8 cellular contexts compared by ENCODE assay signal in genomic region chr2:113979172-113980128, GRCh38.
DNase-seq lines count a peak whose midpoint lies in the region; ATAC-seq, FAIRE-seq and TF ChIP-seq lines count a peak whose summit lies in the region.

No MANE protein-coding gene starts in this region.

- H3K27me3 Mint-ChIP-seq in CD4-positive, alpha-beta memory T cell = no peaks in the 10 kb centered on the region
- no peaks in the 10 kb centered on the region for H3K27me3 Mint-ChIP-seq in T-helper 2 cell treated with Interferon-gamma antibody and Interleukin-4, amounts not matched to agents 5 μg/mL and 100 μg/mL, for 36 hours (ENCODE audit: low read depth)

- H3K4me3 Mint-ChIP-seq in CD4-positive, alpha-beta memory T cell = peak overlapping the region in 2 of 8 donors; percentile 11 to 30
- H3K4me3 Mint-ChIP-seq in T-helper 2 cell treated with Interferon-gamma antibody and Interleukin-4, amounts not matched to agents 5 μg/mL and 100 μg/mL, for 36 hours = no peak overlapping the region

- peak; percentile 45 for TF ChIP-seq CTCF in bronchial epithelial cell (IDR thresholded peaks at IDR 0.05; ENCODE audit: insufficient read depth, low read length, severe bottlenecking)
- peak; percentile 45 for TF ChIP-seq CTCF in parathyroid adenoma (IDR thresholded peaks at IDR 0.05)

- no peaks in the 10 kb centered on the region for H3K36me3 ChIP-seq in CD4-positive, alpha-beta memory T cell (ENCODE audit: insufficient read depth, low read length)
- H3K36me3 ChIP-seq in bronchial epithelial cell (ENCODE audit: control insufficient read depth, insufficient read depth, low read length) = peaks cover 1% of the 10 kb centered on the region
- no peaks in the 10 kb centered on the region for H3K36me3 ChIP-seq in parathyroid adenoma (ENCODE audit: control insufficient read depth, insufficient read depth, low read length)

- ATAC-seq in GM21825 (IDR thresholded peaks at IDR 0.05; ENCODE audit: unreplicated experiment) = no peak
- ATAC-seq in GM21447 (IDR thresholded peaks at IDR 0.05; ENCODE audit: unreplicated experiment) = no peak
- no peak for ATAC-seq in HG03025 (IDR thresholded peaks at IDR 0.05; ENCODE audit: low FRiP score, unreplicated experiment)

- H3K27me3 ChIP-seq in CD4-positive, alpha-beta memory T cell (ENCODE audit: insufficient read depth, low read length) = no peaks in the 10 kb centered on the region
- H3K27me3 ChIP-seq in bronchial epithelial cell (ENCODE audit: control insufficient read depth, insufficient read depth, low read length) (no peaks in the 10 kb centered on the region), parathyroid adenoma (ENCODE audit: control insufficient read depth, insufficient read depth, low read length) (no peaks in the 10 kb centered on the region)

- peak overlapping the region in 5 of 7 donors; percentile 23 to 88 (median 64) for H3K27ac Mint-ChIP-seq in CD4-positive, alpha-beta memory T cell
- no peak overlapping the region for H3K27ac Mint-ChIP-seq in T-helper 2 cell treated with Interferon-gamma antibody and Interleukin-4, amounts not matched to agents 5 μg/mL and 100 μg/mL, for 36 hours

- intact Hi-C loops in CD4-positive, alpha-beta memory T cell (cut with micrococcal nuclease) = no loop called here

- H3K36me3 Mint-ChIP-seq in CD4-positive, alpha-beta memory T cell = peaks cover 26 to 33% of the 10 kb centered on the region in 2 donors
- peaks cover 5% of the 10 kb centered on the region for H3K36me3 Mint-ChIP-seq in T-helper 2 cell treated with Interferon-gamma antibody and Interleukin-4, amounts not matched to agents 5 μg/mL and 100 μg/mL, for 36 hours (ENCODE audit: low read depth)

- POLR2A ChIA-PET in CD4-positive, alpha-beta memory T cell (lab: Charles Lee; ENCODE audit: partially characterized antibody) = no interaction called here

- H3K4me2 ChIP-seq in parathyroid adenoma (ENCODE audit: low read length) = no peak overlapping the region

- no peaks in the 10 kb centered on the region for H3K4me1 ChIP-seq in CD4-positive, alpha-beta memory T cell (ENCODE audit: insufficient read depth, low read length)
- no peaks in the 10 kb centered on the region for H3K4me1 ChIP-seq in parathyroid adenoma

- no peak for FAIRE-seq in bronchial epithelial cell (lab: Jason Lieb, UNC)

- H3K9me3 Mint-ChIP-seq in CD4-positive, alpha-beta memory T cell = peaks cover 0 to 10% (median 0%) of the 10 kb centered on the region in 8 donors
- H3K9me3 Mint-ChIP-seq in T-helper 2 cell treated with Interferon-gamma antibody and Interleukin-4, amounts not matched to agents 5 μg/mL and 100 μg/mL, for 36 hours = no peaks in the 10 kb centered on the region

- peak; percentile 4 to 60 (median 36) for DNase-seq in CD4-positive, alpha-beta memory T cell
- DNase-seq in T-helper 2 cell treated with Interferon-gamma antibody and Interleukin-4, amounts not matched to agents 5 μg/mL and 100 μg/mL, for 36 hours (ENCODE audit: low spot score) = peak; percentile 60
- DNase-seq in bronchial epithelial cell (ENCODE audit: low read depth) (no peak), OCI-M2 (lab: John Stamatoyannopoulos, UW; ENCODE audit: unreplicated experiment) (no peak)

- CTCF ChIA-PET in CD4-positive, alpha-beta memory T cell (lab: Charles Lee; ENCODE audit: partially characterized antibody) = interaction anchor here (0.9 to 2.3 kb wide), 5 partner anchors 10 to 67 kb away, joined by 3 to 5 read pairs (median 4); no protein-coding TSS in a partner anchor

- peaks cover 0 to 9% (median 4%) of the 10 kb centered on the region in 4 donors for H3K4me1 Mint-ChIP-seq in CD4-positive, alpha-beta memory T cell
- H3K4me1 Mint-ChIP-seq in T-helper 2 cell treated with Interferon-gamma antibody and Interleukin-4, amounts not matched to agents 5 μg/mL and 100 μg/mL, for 36 hours (ENCODE audit: low read depth) = peaks cover 4% of the 10 kb centered on the region

- H3K4me3 ChIP-seq in CD4-positive, alpha-beta memory T cell (ENCODE audit: low read length in 2 of 2) = no peak overlapping the region
- H3K4me3 ChIP-seq in bronchial epithelial cell (ENCODE audit: low read depth, low read length) (no peak overlapping the region), parathyroid adenoma (ENCODE audit: low read depth, low read length) (no peak overlapping the region)

- H3K27ac ChIP-seq in CD4-positive, alpha-beta memory T cell (ENCODE audit: low read depth, low read length) = no peak overlapping the region
- no peak overlapping the region for H3K27ac ChIP-seq in parathyroid adenoma

- no peaks in the 10 kb centered on the region for H3K79me2 ChIP-seq in parathyroid adenoma

- no peak overlapping the region for H2AFZ ChIP-seq in parathyroid adenoma

- H3K9me3 ChIP-seq in CD4-positive, alpha-beta memory T cell (ENCODE audit: control insufficient read depth in 1 of 2, low read length in 2 of 2) = no peaks in the 10 kb centered on the region
- H3K9me3 ChIP-seq in parathyroid adenoma (ENCODE audit: control insufficient read depth, low read length) = no peaks in the 10 kb centered on the region

- H3K9ac ChIP-seq in parathyroid adenoma = no peak overlapping the region

Comparison
In these comparisons a context has a peak if more than half of its experiments do, and no peak if none do; other contexts are left out.
1. DNase-seq: peak in CD4-positive, alpha-beta memory T cell (5 of 5) and T-helper 2 cell treated with Interferon-gamma antibody and Interleukin-4, amounts not matched to agents 5 μg/mL and 100 μg/mL, for 36 hours (single experiment); none in bronchial epithelial cell (single experiment) and OCI-M2 (single experiment).